Comparison of ENCODE assay signal across 25 cellular contexts in the genomic region with DNA sequence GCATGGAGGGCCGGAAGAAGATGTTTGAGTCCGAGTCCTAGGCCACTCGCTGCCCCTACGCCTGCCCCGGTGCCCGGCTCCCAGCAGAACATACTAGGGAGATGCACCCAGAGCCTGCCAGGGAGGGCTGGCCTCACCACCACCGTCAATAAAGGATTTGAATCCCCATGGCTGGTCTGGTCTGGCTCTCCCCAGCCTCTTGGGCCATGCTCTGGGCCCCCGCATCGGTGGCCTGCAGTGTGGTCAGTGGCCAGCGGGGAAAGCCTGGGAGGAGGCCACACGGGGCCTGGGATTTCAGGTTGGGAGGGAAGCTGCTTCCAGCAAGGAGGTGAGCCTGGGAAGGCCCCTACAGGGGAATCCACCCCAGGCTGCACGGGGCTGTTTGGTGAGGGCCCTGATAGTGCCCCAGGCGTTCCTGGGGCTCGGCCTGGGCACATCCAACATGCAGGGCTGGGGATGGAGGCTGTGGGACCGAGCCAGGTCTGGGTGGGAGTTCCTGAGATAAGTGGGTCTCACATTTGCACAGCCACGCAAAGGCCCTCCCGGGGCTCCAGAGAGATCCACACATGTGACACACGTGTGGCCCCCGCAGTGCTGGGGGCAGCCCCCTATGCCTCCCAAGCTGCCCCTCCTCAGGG. TPM values are rescaled to one million over a fixed set of nuclear protein-coding genes. Genes with fewer than 3 reads are reported as not detected.
"Had no signal": no experiment of that assay in that cellular context is flagged by ENCODE, and none has a peak within 500 bp of the region (broad histone marks: within the 10 kb centered on the region; RNA-seq: fewer than 3 reads in every experiment).

No MANE protein-coding gene starts in this region.

- H3K9me3 ChIP-seq: ovary, tibial artery, uterus had no signal

- H3K27ac ChIP-seq: foreskin keratinocyte, ovary, tibial artery, uterus, WERI-Rb-1 had no signal

- H3K27me3 ChIP-seq: cardiac muscle cell, foreskin keratinocyte, ovary, tibial artery, uterus had no signal

- DNase-seq: activated CD4-positive, alpha-beta T cell treated with anti-CD3 and anti-CD28 coated beads for 1 hour; activated CD8-positive, alpha-beta memory T cell treated with anti-CD3 and anti-CD28 coated beads for 24 hours; activated CD8-positive, alpha-beta memory T cell treated with anti-CD3 and anti-CD28 coated beads, Interleukin-2, amount 50 U/mL, for 48 hours; activated effector memory CD4-positive, alpha-beta T cell treated with Interleukin-2 at 50 U/mL for 16 hours; activated naive CD4-positive, alpha-beta T cell treated with anti-CD3 and anti-CD28 coated beads, Interleukin-2, amount 50 U/mL, for 16 hours; activated T-cell treated with anti-CD3 and anti-CD28 coated beads, Interleukin-2, amount 50 U/mL, for 48 hours; foreskin keratinocyte; hypothalamus; islet precursor cell; naive B cell; stimulated activated CD4-positive, alpha-beta T cell treated with anti-CD3 and anti-CD28 coated beads, Interleukin-12 subunit alpha, Interleukin-12 subunit beta, amount 100 ng/mL, for 4 hours; stimulated activated CD4-positive, alpha-beta T cell treated with anti-CD3 and anti-CD28 coated beads, Interleukin-2, amount 100 ng/mL, for 24 hours; stimulated activated naive CD8-positive, alpha-beta T cell treated with anti-CD3 and anti-CD28 coated beads, Interleukin-15, Interleukin-2, amounts not matched to agents 100 U/mL and 50 U/mL, for 24 hours; substantia nigra; tibial artery; uterus; WERI-Rb-1 had no signal

- H3K4me3 ChIP-seq: cardiac muscle cell, ovary, tibial artery, uterus had no signal

- H3K36me3 ChIP-seq: cardiac muscle cell, ovary, tibial artery, uterus, WERI-Rb-1 had no signal

- H3K4me1 ChIP-seq: uterus had no signal

- ATAC-seq: foreskin keratinocyte; stimulated activated naive CD8-positive, alpha-beta T cell treated with anti-CD3 and anti-CD28 coated beads, Interleukin-15, Interleukin-2, amounts not matched to agents 100 U/mL and 50 U/mL, for 24 hours had no signal

RNA-seq across cellular contexts. Expression of gene TNNI2, which starts 2.8 kb away (rescaled TPM):
- total RNA-seq: epithelial cell of proximal tubule, fibroblast of lung, left lobe of liver, neural crest cell had no signal

RNA-seq across cellular contexts. Expression of gene SYT8, which starts 6.8 kb away (rescaled TPM):
- total RNA-seq: cardiac muscle cell; fibroblast of lung; mononuclear cell; neural crest cell; T-helper 2 cell treated with Interferon-gamma antibody and Interleukin-4, amounts not matched to agents 100 ng/mL and 5 ng/mL, for 36 hours had no signal

RNA-seq across cellular contexts. Expression of gene LSP1, which starts 11.3 kb away (rescaled TPM):
- total RNA-seq: cardiac muscle cell, epithelial cell of proximal tubule, neural crest cell had no signal

RNA-seq across cellular contexts. Expression of gene PRR33, which starts 50.1 kb away (rescaled TPM):
- total RNA-seq: cardiac muscle cell; epithelial cell of proximal tubule; fibroblast of lung; foreskin keratinocyte; left lobe of liver; mononuclear cell; neural crest cell; ovary; T-helper 2 cell treated with Interferon-gamma antibody and Interleukin-4, amounts not matched to agents 100 ng/mL and 5 ng/mL, for 36 hours; uterus had no signal
